16 cellular contexts compared by ENCODE assay signal in genomic region chr11:82988936-82989627, GRCh38.
A peak's percentile ranks its signal among the peaks of the same experiment; 100 is the strongest.
DNase-seq lines count a peak whose midpoint lies in the region; TF ChIP-seq lines count a peak whose summit lies in the region.
"Had no signal": no experiment of that assay in that cellular context is flagged by ENCODE, and none has a peak within 500 bp of the region (broad histone marks: within the 10 kb centered on the region; RNA-seq: fewer than 3 reads in every experiment).

No MANE protein-coding gene starts in this region.

- peaks cover 80% of the 10 kb centered on the region for H3K36me3 ChIP-seq in Karpas-422 (ENCODE audit: insufficient read depth, low read length)
- peaks cover 6 to 63% of the 10 kb centered on the region in 2 experiments for H3K36me3 ChIP-seq in mesenchymal stem cell (ENCODE audit: control insufficient read depth in 1 of 2, insufficient read depth in 2 of 2, low read depth in 1 of 2, low read length in 2 of 2)

- H4K20me1 ChIP-seq in Karpas-422 (ENCODE audit: insufficient read depth, low read depth, low read length): no peaks in the 10 kb centered on the region

- no peak overlapping the region for H3K4me3 Mint-ChIP-seq in glutamatergic neuron (ENCODE audit: unreplicated experiment)
- H3K4me3 Mint-ChIP-seq: CD4-positive, alpha-beta T cell; T-helper 2 cell treated with Interferon-gamma antibody and Interleukin-4, amounts not matched to agents 5 μg/mL and 100 μg/mL, for 36 hours had no signal

- DNase-seq in Karpas-422 (no peak), RKO (ENCODE audit: low spot score) (peak; percentile 25), glutamatergic neuron (no peak), posterior cingulate gyrus (peak in 8 of 10 donors; percentile 40 to 94 (median 61)), DMS 273 (lab: John Stamatoyannopoulos, UW; ENCODE audit: unreplicated experiment) (no peak), mesenteric fat pad (ENCODE audit: low spot score) (no peak), DMS114 treated with DMSO at 0.1 percent for 48 hours (lab: John Stamatoyannopoulos, UW; ENCODE audit: unreplicated experiment) (no peak), mesenchymal stem cell (no peak)
- DNase-seq: activated CD8-positive, alpha-beta memory T cell treated with anti-CD3 and anti-CD28 coated beads for 24 hours; activated naive CD4-positive, alpha-beta T cell treated with Interleukin-2 at 50 U/mL for 16 hours; CD4-positive, alpha-beta T cell; cerebellar nuclear complex; NCI-H187; right cardiac atrium had no signal

- H3K14ac ChIP-seq in mesenchymal stem cell (ENCODE audit: low read length in 2 of 2): peak overlapping the region in 1 of 2 experiments; percentile 32

- H2AFZ ChIP-seq in Karpas-422 (ENCODE audit: low read length) (no peak overlapping the region), mesenchymal stem cell (ENCODE audit: low read depth, low read length) (no peak overlapping the region)

- peaks cover 79% of the 10 kb centered on the region for H3K79me2 ChIP-seq in Karpas-422 (ENCODE audit: low read length)

- H3K27me3 Mint-ChIP-seq in glutamatergic neuron (ENCODE audit: unreplicated experiment): peaks cover 4% of the 10 kb centered on the region
- H3K27me3 Mint-ChIP-seq: CD4-positive, alpha-beta T cell had no signal

- H3K9me2 ChIP-seq in Karpas-422 (replicated peaks; ENCODE audit: insufficient read depth, low read length): no peaks in the 10 kb centered on the region

- 86% methylated on average over 7 of the region's 7 CpGs for WGBS in mesenchymal stem cell

- no peak overlapping the region for H2BK5ac ChIP-seq in mesenchymal stem cell (ENCODE audit: low read depth, low read length, poor library complexity, severe bottlenecking)

- no peak overlapping the region for H2BK120ac ChIP-seq in mesenchymal stem cell (ENCODE audit: low read depth, low read length)

- no peak overlapping the region for H4K8ac ChIP-seq in mesenchymal stem cell (ENCODE audit: low read length)

- H3K18ac ChIP-seq in mesenchymal stem cell (ENCODE audit: low read depth in 1 of 2, low read length in 2 of 2): no peak overlapping the region

- peak overlapping the region; percentile 52 for H3K27ac ChIP-seq in Karpas-422 (ENCODE audit: low read length)
- H3K27ac ChIP-seq in mesenchymal stem cell (ENCODE audit: low read length, poor library complexity, severe bottlenecking): no peak overlapping the region
- H3K27ac ChIP-seq: esophagus muscularis mucosa had no signal

- peak overlapping the region; percentile 54 for H3K27ac Mint-ChIP-seq in glutamatergic neuron (ENCODE audit: unreplicated experiment)
- H3K27ac Mint-ChIP-seq: CD4-positive, alpha-beta T cell; T-helper 2 cell treated with Interferon-gamma antibody and Interleukin-4, amounts not matched to agents 5 μg/mL and 100 μg/mL, for 36 hours had no signal

- H3K9me3 Mint-ChIP-seq in glutamatergic neuron (ENCODE audit: unreplicated experiment): peaks cover 3% of the 10 kb centered on the region
- H3K9me3 Mint-ChIP-seq: CD4-positive, alpha-beta T cell; T-helper 2 cell treated with Interferon-gamma antibody and Interleukin-4, amounts not matched to agents 5 μg/mL and 100 μg/mL, for 36 hours had no signal

- no peak overlapping the region for H2AK5ac ChIP-seq in mesenchymal stem cell (ENCODE audit: low read length, severe bottlenecking)

- H2BK15ac ChIP-seq in mesenchymal stem cell (ENCODE audit: low read depth, poor library complexity, severe bottlenecking): no peak overlapping the region

- intact Hi-C loops in posterior cingulate gyrus (cut with DNase I): loop anchor here (1.0 to 5.0 kb wide), 2 partner anchors 82 to 168 kb away; partner anchors contain the start of genes PCF11 and RAB30

- no peaks in the 10 kb centered on the region for H3K9me3 ChIP-seq in Karpas-422 (ENCODE audit: low read length)
- no peaks in the 10 kb centered on the region for H3K9me3 ChIP-seq in mesenchymal stem cell (ENCODE audit: control insufficient read depth, low read length)
- H3K9me3 ChIP-seq: esophagus muscularis mucosa had no signal

- peaks cover 35% of the 10 kb centered on the region for H3K4me1 ChIP-seq in Karpas-422 (ENCODE audit: low read length)
- H3K4me1 ChIP-seq in mesenchymal stem cell (ENCODE audit: control insufficient read depth, insufficient read depth, low read depth, low read length): no peaks in the 10 kb centered on the region

- H3K23ac ChIP-seq in mesenchymal stem cell (ENCODE audit: low read length in 2 of 2): no peak overlapping the region

- no peak overlapping the region for H2BK12ac ChIP-seq in mesenchymal stem cell (ENCODE audit: low read length in 2 of 2)

- no peak overlapping the region for H3K4ac ChIP-seq in mesenchymal stem cell (ENCODE audit: low read depth in 1 of 2, low read length in 2 of 2)

- H3K79me1 ChIP-seq in mesenchymal stem cell (replicated peaks; ENCODE audit: low read length, poor library complexity, severe bottlenecking): peaks cover 9% of the 10 kb centered on the region

- H3K4me2 ChIP-seq in Karpas-422 (ENCODE audit: low read depth, low read length, poor library complexity, severe bottlenecking): no peak overlapping the region
- H3K4me2 ChIP-seq in mesenchymal stem cell (ENCODE audit: low read length, poor library complexity, severe bottlenecking): no peak overlapping the region

- H3K4me1 Mint-ChIP-seq in glutamatergic neuron (ENCODE audit: low read depth, unreplicated experiment): peaks cover 15% of the 10 kb centered on the region

- H3K27me3 ChIP-seq in Karpas-422 (ENCODE audit: low read length) (no peaks in the 10 kb centered on the region), mesenchymal stem cell (ENCODE audit: control insufficient read depth in 1 of 2, insufficient read depth in 1 of 2, low read length in 2 of 2) (no peaks in the 10 kb centered on the region)
- H3K27me3 ChIP-seq: esophagus muscularis mucosa had no signal

- no peak overlapping the region for H3K9ac ChIP-seq in Karpas-422 (ENCODE audit: low read length)
- H3K9ac ChIP-seq in mesenchymal stem cell (ENCODE audit: low read length): no peak overlapping the region

- TF ChIP-seq CTCF in glutamatergic neuron (IDR thresholded peaks at IDR 0.05; ENCODE audit: partially characterized antibody, unreplicated experiment): no peak

- H3K4me3 ChIP-seq in Karpas-422 (ENCODE audit: low read length): no peak overlapping the region
- H3K4me3 ChIP-seq in mesenchymal stem cell (ENCODE audit: insufficient read depth in 1 of 2, low read depth in 1 of 2, low read length in 2 of 2): no peak overlapping the region
- H3K4me3 ChIP-seq: esophagus muscularis mucosa had no signal

- no peaks in the 10 kb centered on the region for H3K36me3 Mint-ChIP-seq in glutamatergic neuron (ENCODE audit: unreplicated experiment)

- no peak overlapping the region for H4K91ac ChIP-seq in mesenchymal stem cell (ENCODE audit: low read length)

Comparison
In these comparisons a context has a peak if more than half of its experiments do, and no peak if none do; other contexts are left out.
1. DNase-seq: peak in RKO (single experiment) and posterior cingulate gyrus (8 of 10); none in Karpas-422 (single experiment), glutamatergic neuron (single experiment), DMS 273 (single experiment), mesenteric fat pad (single experiment), DMS114 treated with DMSO at 0.1 percent for 48 hours (single experiment) and mesenchymal stem cell (single experiment).